ENCODE assay signal across 23 cellular contexts in genomic region chr1:218810336-218810735, GRCh38.
"Had no signal": no experiment of that assay in that cellular context is flagged by ENCODE, and none has a peak within 500 bp of the region (broad histone marks: within the 10 kb centered on the region; RNA-seq: fewer than 3 reads in every experiment).

No MANE protein-coding gene starts in this region.

- H3K27me3 Mint-ChIP-seq: activated T-helper 17 cell treated with anti-CD3 and anti-CD28 coated beads, Interleukin-2, amount 50 U/mL, for 72 hours; effector memory CD8-positive, alpha-beta T cell; natural killer cell treated with Interleukin-12 subunit alpha and Interleukin-12 subunit beta and Interleukin-15 and Interleukin-18, amount 100 ng/mL, for 72 hours; stimulated activated naive CD8-positive, alpha-beta T cell treated with anti-CD3 and anti-CD28 coated beads, Interleukin-15, Interleukin-2, amounts not matched to agents 100 ng/mL and 50 ng/mL, for 24 hours had no signal

- H3K27ac Mint-ChIP-seq: activated CD8-positive, alpha-beta T cell treated with anti-CD3 and anti-CD28 coated beads, Interleukin-2, amount 10 ng/mL, durations not matched to agents 7 days and 5 days; activated naive CD4-positive, alpha-beta T cell treated with anti-CD3 and anti-CD28 coated beads, Interleukin-2, amount 50 U/mL, for 72 hours; activated T-helper 17 cell treated with anti-CD3 and anti-CD28 coated beads, Interleukin-2, amount 50 U/mL, for 72 hours; effector memory CD8-positive, alpha-beta T cell; memory B cell; natural killer cell treated with Interleukin-12 subunit alpha and Interleukin-12 subunit beta and Interleukin-15 and Interleukin-18, amount 100 ng/mL, for 72 hours; stimulated activated naive CD8-positive, alpha-beta T cell treated with anti-CD3 and anti-CD28 coated beads, Interleukin-15, Interleukin-2, amounts not matched to agents 100 ng/mL and 50 ng/mL, for 24 hours had no signal

- H3K27me3 ChIP-seq: adrenal gland, colonic mucosa, dorsolateral prefrontal cortex, esophagus squamous epithelium, foreskin keratinocyte, hepatocyte, ovary, thyroid gland, upper lobe of right lung had no signal

- H3K4me1 Mint-ChIP-seq: activated T-helper 17 cell treated with anti-CD3 and anti-CD28 coated beads, Interleukin-2, amount 50 U/mL, for 72 hours; memory B cell had no signal

- DNase-seq: activated CD4-positive, alpha-beta T cell treated with anti-CD3 and anti-CD28 coated beads for 1 hour; activated CD4-positive, alpha-beta T cell treated with anti-CD3 and anti-CD28 coated beads, Interleukin-2, amount 50 U/mL, for 1 hour; activated CD8-positive, alpha-beta T cell treated with anti-CD3 and anti-CD28 coated beads, Interleukin-2, amount 10 ng/mL, durations not matched to agents 7 days and 5 days; adrenal gland; colonic mucosa; dorsolateral prefrontal cortex; effector memory CD8-positive, alpha-beta T cell; esophagus squamous epithelium; foreskin keratinocyte; ovary; stimulated activated CD4-positive, alpha-beta T cell treated with anti-CD3 and anti-CD28 coated beads, Interleukin-12 subunit alpha, Interleukin-12 subunit beta, amount 100 ng/mL, for 4 hours; stimulated activated CD4-positive, alpha-beta T cell treated with anti-CD3 and anti-CD28 coated beads, Interleukin-4, amount 100 ng/mL, for 4 hours; substantia nigra; T-helper 9 cell; thyroid gland; upper lobe of right lung had no signal

- H3K4me1 ChIP-seq: adrenal gland, colonic mucosa, esophagus squamous epithelium, foreskin keratinocyte, prostate gland, upper lobe of right lung had no signal

- H3K36me3 Mint-ChIP-seq: activated naive CD4-positive, alpha-beta T cell treated with anti-CD3 and anti-CD28 coated beads, Interleukin-2, amount 50 U/mL, for 72 hours; memory B cell had no signal

- H3K9me3 Mint-ChIP-seq: memory B cell; stimulated activated naive CD8-positive, alpha-beta T cell treated with anti-CD3 and anti-CD28 coated beads, Interleukin-15, Interleukin-2, amounts not matched to agents 100 ng/mL and 50 ng/mL, for 24 hours had no signal

- ATAC-seq: activated CD8-positive, alpha-beta T cell treated with anti-CD3 and anti-CD28 coated beads, Interleukin-2, amount 10 ng/mL, durations not matched to agents 7 days and 5 days; activated naive CD4-positive, alpha-beta T cell treated with anti-CD3 and anti-CD28 coated beads, Interleukin-2, amount 50 U/mL, for 72 hours; activated T-helper 17 cell treated with anti-CD3 and anti-CD28 coated beads, Interleukin-2, amount 50 U/mL, for 72 hours; effector memory CD8-positive, alpha-beta T cell; foreskin keratinocyte; natural killer cell treated with Interleukin-12 subunit alpha and Interleukin-12 subunit beta and Interleukin-15 and Interleukin-18, amount 100 ng/mL, for 72 hours; upper lobe of right lung had no signal

- H3K4me2 ChIP-seq: hepatocyte had no signal

- H3K27ac ChIP-seq: adrenal gland, colonic mucosa, esophagus squamous epithelium, foreskin keratinocyte, hepatocyte, ovary, prostate gland, thyroid gland, upper lobe of right lung had no signal

- H3K9me3 ChIP-seq: adrenal gland, colonic mucosa, esophagus squamous epithelium, ovary, prostate gland, thyroid gland, upper lobe of right lung had no signal

- H3K79me2 ChIP-seq: hepatocyte had no signal

- H3K36me3 ChIP-seq: adrenal gland, colonic mucosa, esophagus squamous epithelium, ovary, prostate gland, thyroid gland, upper lobe of right lung had no signal

- H3K4me3 ChIP-seq: adrenal gland, colonic mucosa, dorsolateral prefrontal cortex, esophagus squamous epithelium, hepatocyte, ovary, prostate gland, thyroid gland, upper lobe of right lung had no signal

- H2AFZ ChIP-seq: hepatocyte had no signal

- H3K4me3 Mint-ChIP-seq: activated CD8-positive, alpha-beta T cell treated with anti-CD3 and anti-CD28 coated beads, Interleukin-2, amount 10 ng/mL, durations not matched to agents 7 days and 5 days; activated T-helper 17 cell treated with anti-CD3 and anti-CD28 coated beads, Interleukin-2, amount 50 U/mL, for 72 hours; effector memory CD8-positive, alpha-beta T cell; memory B cell; natural killer cell treated with Interleukin-12 subunit alpha and Interleukin-12 subunit beta and Interleukin-15 and Interleukin-18, amount 100 ng/mL, for 72 hours; stimulated activated naive CD8-positive, alpha-beta T cell treated with anti-CD3 and anti-CD28 coated beads, Interleukin-15, Interleukin-2, amounts not matched to agents 100 ng/mL and 50 ng/mL, for 24 hours had no signal
